In genomic region chr14:45893127-45893526, GRCh38 we compare ENCODE assay signal across 21 cellular contexts.
"Had no signal": no experiment of that assay in that cellular context is flagged by ENCODE, and none has a peak within 500 bp of the region (broad histone marks: within the 10 kb centered on the region; RNA-seq: fewer than 3 reads in every experiment).

No MANE protein-coding gene starts in this region.

- H3K4me3 ChIP-seq: ascending aorta, body of pancreas, MG63 had no signal

- H3K4me1 ChIP-seq: ascending aorta, body of pancreas had no signal

- DNase-seq: activated CD4-positive, alpha-beta T cell treated with anti-CD3 and anti-CD28 coated beads for 48 hours; activated CD4-positive, alpha-beta T cell treated with anti-CD3 and anti-CD28 coated beads, Interleukin-2, amount 50 U/mL, for 4 hours; activated CD4-positive, CD25-positive, alpha-beta regulatory T cell treated with anti-CD3 and anti-CD28 coated beads, Interleukin-2, amount 50 U/mL, for 72 hours; activated CD8-positive, alpha-beta memory T cell treated with anti-CD3 and anti-CD28 coated beads, Interleukin-2, amount 10 ng/mL, durations not matched to agents 7 days and 5 days; activated CD8-positive, alpha-beta T cell treated with anti-CD3 and anti-CD28 coated beads, Interleukin-2, amount 10 ng/mL, durations not matched to agents 7 days and 5 days; activated effector memory CD4-positive, alpha-beta T cell treated with Interleukin-2 at 50 U/mL for 16 hours; activated naive CD4-positive, alpha-beta T cell; activated T-cell treated with anti-CD3 and anti-CD28 coated beads, Interleukin-2, amount 50 U/mL, for 24 hours; body of pancreas; MG63; MV-4-11; NCI-H1092 treated with DMSO at 0.1 percent for 48 hours; NCI-H1436 treated with DMSO at 0.1 percent for 48 hours; NCI-H2081; NCI-H446; NCI-H524; PC-3; SHP77 treated with DMSO at 0.1 percent for 48 hours had no signal

- H3K36me3 ChIP-seq: ascending aorta, MG63 had no signal

- H3K9me3 ChIP-seq: ascending aorta, body of pancreas, MG63 had no signal

- H3K27ac ChIP-seq: ascending aorta, body of pancreas had no signal

- ATAC-seq: activated CD8-positive, alpha-beta memory T cell treated with anti-CD3 and anti-CD28 coated beads, Interleukin-2, amount 10 ng/mL, durations not matched to agents 7 days and 5 days; activated CD8-positive, alpha-beta T cell treated with anti-CD3 and anti-CD28 coated beads, Interleukin-2, amount 10 ng/mL, durations not matched to agents 7 days and 5 days; body of pancreas; PC-3; WTC11 had no signal

- FAIRE-seq: bronchial epithelial cell had no signal
